ENCODE assay signal across 33 cellular contexts in genomic region chr2:238471-239268, GRCh38. TPM values are rescaled to one million over a fixed set of nuclear protein-coding genes. Genes with fewer than 3 reads are reported as not detected.
A peak's percentile ranks its signal among the peaks of the same experiment; 100 is the strongest.
DNase-seq lines count a peak whose midpoint lies in the region; ATAC-seq and TF ChIP-seq lines count a peak whose summit lies in the region.
"Had no signal": no experiment of that assay in that cellular context is flagged by ENCODE, and none has a peak within 500 bp of the region (broad histone marks: within the 10 kb centered on the region; RNA-seq: fewer than 3 reads in every experiment).

No MANE protein-coding gene starts in this region.

- peaks cover 3% of the 10 kb centered on the region for H3K9me3 Mint-ChIP-seq in stimulated activated effector memory CD8-positive, alpha-beta T cell treated with anti-CD3 and anti-CD28 coated beads, Interleukin-12 subunit alpha, Interleukin-12 subunit beta, amount 100 ng/mL, for 72 hours
- H3K9me3 Mint-ChIP-seq: activated naive CD4-positive, alpha-beta T cell treated with anti-CD3 and anti-CD28 coated beads, Interleukin-2, amount 50 U/mL, for 72 hours; activated T-helper 17 cell treated with anti-CD3 and anti-CD28 coated beads, Interleukin-2, amount 50 U/mL, for 72 hours had no signal

- H3K9ac ChIP-seq in BLaER1 treated with 17β-estradiol and CSF1 and Interleukin-3, amounts not matched to agents 10 nM and 100 nM: no peak overlapping the region; a peak in 1 of 22 replicates
- H3K9ac ChIP-seq in smooth muscle cell (ENCODE audit: low read depth): no peak overlapping the region
- H3K9ac ChIP-seq: neural progenitor cell had no signal

- H3K4me3 Mint-ChIP-seq in stimulated activated effector memory CD8-positive, alpha-beta T cell treated with anti-CD3 and anti-CD28 coated beads, Interleukin-12 subunit alpha, Interleukin-12 subunit beta, amount 100 ng/mL, for 72 hours: no peak overlapping the region
- H3K4me3 Mint-ChIP-seq: activated CD8-positive, alpha-beta T cell treated with anti-CD3 and anti-CD28 coated beads for 36 hours; activated T-helper 17 cell treated with anti-CD3 and anti-CD28 coated beads, Interleukin-2, amount 50 U/mL, for 72 hours; neural progenitor cell; stimulated activated naive B cell treated with anti-CD40 and anti-IgM and Interleukin-4, amounts not matched to agents 10 μg/mL and 1 μg/mL and 100 μg/mL, for 72 hours had no signal

- peak overlapping the region; percentile 30 for H3K27ac Mint-ChIP-seq in stimulated activated effector memory CD8-positive, alpha-beta T cell treated with anti-CD3 and anti-CD28 coated beads, Interleukin-12 subunit alpha, Interleukin-12 subunit beta, amount 100 ng/mL, for 72 hours
- H3K27ac Mint-ChIP-seq: activated CD8-positive, alpha-beta T cell treated with anti-CD3 and anti-CD28 coated beads for 36 hours; activated naive CD4-positive, alpha-beta T cell treated with anti-CD3 and anti-CD28 coated beads, Interleukin-2, amount 50 U/mL, for 72 hours; activated T-helper 17 cell treated with anti-CD3 and anti-CD28 coated beads, Interleukin-2, amount 50 U/mL, for 72 hours; neural progenitor cell; stimulated activated naive B cell treated with anti-CD40 and anti-IgM and Interleukin-4, amounts not matched to agents 10 μg/mL and 1 μg/mL and 100 μg/mL, for 72 hours had no signal

- no peak for TF ChIP-seq CTCF in adrenal gland (IDR thresholded peaks at IDR 0.05)
- TF ChIP-seq CTCF in smooth muscle cell (IDR thresholded peaks at IDR 0.05; ENCODE audit: borderline replicate concordance, insufficient read depth, poor library complexity, severe bottlenecking): no peak

- H3K27ac ChIP-seq in BLaER1 treated with 17β-estradiol and CSF1 and Interleukin-3, amounts not matched to agents 10 nM and 100 nM: peak overlapping the region in 1 of 11 experiments; percentile 0; a peak in 1 of 22 replicates
- H3K27ac ChIP-seq in caudate nucleus (ENCODE audit: low read depth, low read length) (peak overlapping the region; percentile 72), layer of hippocampus (ENCODE audit: low read depth, low read length) (peak overlapping the region; percentile 82), adrenal gland (peak overlapping the region in 1 of 5 donors; percentile 1), smooth muscle cell (ENCODE audit: low read depth) (no peak overlapping the region)
- H3K27ac ChIP-seq: cardiac muscle cell, esophagus squamous epithelium, foreskin keratinocyte, heart right ventricle, neural progenitor cell, pancreas, PC-9, suprapubic skin, uterus had no signal

- H3F3A ChIP-seq in smooth muscle cell (ENCODE audit: low read depth): peaks cover 5% of the 10 kb centered on the region

- no peak overlapping the region for H2AFZ ChIP-seq in smooth muscle cell (ENCODE audit: low read depth)
- H2AFZ ChIP-seq: neural progenitor cell, PC-9 had no signal

- no peaks in the 10 kb centered on the region for H4K20me1 ChIP-seq in BLaER1 treated with 17β-estradiol and CSF1 and Interleukin-3, amounts not matched to agents 10 nM and 100 nM
- no peaks in the 10 kb centered on the region for H4K20me1 ChIP-seq in smooth muscle cell (ENCODE audit: low read depth)

- peaks cover 0 to 22% (median 16%) of the 10 kb centered on the region in 10 experiments; a peak in 12 of 20 replicates for H3K4me1 ChIP-seq in BLaER1 treated with 17β-estradiol and CSF1 and Interleukin-3, amounts not matched to agents 10 nM and 100 nM
- H3K4me1 ChIP-seq in adrenal gland (replicated peaks in 1 of 2): peaks cover 4 to 14% of the 10 kb centered on the region in 2 donors
- no peaks in the 10 kb centered on the region for H3K4me1 ChIP-seq in smooth muscle cell (ENCODE audit: low read depth)
- H3K4me1 ChIP-seq: BE2C, esophagus squamous epithelium, foreskin keratinocyte, heart right ventricle, pancreas, suprapubic skin, uterus had no signal

- no peak overlapping the region for H3K4me3 ChIP-seq in BLaER1 treated with 17β-estradiol and CSF1 and Interleukin-3, amounts not matched to agents 10 nM and 100 nM
- no peak overlapping the region for H3K4me3 ChIP-seq in adrenal gland
- no peak overlapping the region for H3K4me3 ChIP-seq in smooth muscle cell
- H3K4me3 ChIP-seq: cardiac muscle cell, esophagus squamous epithelium, heart right ventricle, lung, neural progenitor cell, pancreas, PC-9, suprapubic skin, uterus had no signal

- H3K36me3 Mint-ChIP-seq in stimulated activated effector memory CD8-positive, alpha-beta T cell treated with anti-CD3 and anti-CD28 coated beads, Interleukin-12 subunit alpha, Interleukin-12 subunit beta, amount 100 ng/mL, for 72 hours: peaks cover 13% of the 10 kb centered on the region

- TF ChIP-seq POLR2A in adrenal gland (IDR thresholded peaks at IDR 0.05): no peak

- H3K4me2 ChIP-seq in BLaER1 treated with 17β-estradiol and CSF1 and Interleukin-3, amounts not matched to agents 10 nM and 100 nM: peak overlapping the region in 8 of 11 experiments; percentile 3 to 51 (median 25); a peak in 12 of 22 replicates
- no peak overlapping the region for H3K4me2 ChIP-seq in smooth muscle cell
- H3K4me2 ChIP-seq: neural progenitor cell, PC-9 had no signal

- no peaks in the 10 kb centered on the region for H3K27me3 ChIP-seq in BLaER1 treated with 17β-estradiol and CSF1 and Interleukin-3, amounts not matched to agents 10 nM and 100 nM
- H3K27me3 ChIP-seq in layer of hippocampus (ENCODE audit: control insufficient read depth, insufficient read depth, low read length): no peaks in the 10 kb centered on the region
- H3K27me3 ChIP-seq in adrenal gland: no peaks in the 10 kb centered on the region
- no peaks in the 10 kb centered on the region for H3K27me3 ChIP-seq in smooth muscle cell (ENCODE audit: low read depth)
- H3K27me3 ChIP-seq: BE2C, cardiac muscle cell, esophagus squamous epithelium, foreskin keratinocyte, heart right ventricle, neural progenitor cell, pancreas, suprapubic skin, uterus had no signal

- ATAC-seq in stimulated activated effector memory CD8-positive, alpha-beta T cell treated with anti-CD3 and anti-CD28 coated beads, Interleukin-12 subunit alpha, Interleukin-12 subunit beta, amount 100 ng/mL, for 72 hours: no peak
- ATAC-seq in HG03432 (IDR thresholded peaks at IDR 0.05; ENCODE audit: unreplicated experiment): no peak
- ATAC-seq: activated CD8-positive, alpha-beta T cell treated with anti-CD3 and anti-CD28 coated beads for 36 hours; activated naive CD4-positive, alpha-beta T cell treated with anti-CD3 and anti-CD28 coated beads, Interleukin-2, amount 50 U/mL, for 72 hours; activated T-helper 17 cell treated with anti-CD3 and anti-CD28 coated beads, Interleukin-2, amount 50 U/mL, for 72 hours; foreskin keratinocyte; heart right ventricle; HepG2; pancreas; stimulated activated naive B cell treated with anti-CD40 and anti-IgM and Interleukin-4, amounts not matched to agents 10 μg/mL and 1 μg/mL and 100 μg/mL, for 72 hours had no signal

- H3K9me3 ChIP-seq in BLaER1 treated with 17β-estradiol and CSF1 and Interleukin-3, amounts not matched to agents 10 nM and 100 nM (replicated peaks in 1 of 11): peaks cover 13 to 26% (median 14%) of the 10 kb centered on the region in 11 experiments
- H3K9me3 ChIP-seq in adrenal gland (replicated peaks in 1 of 3) (no peaks in the 10 kb centered on the region), smooth muscle cell (replicated peaks; ENCODE audit: low read depth) (no peaks in the 10 kb centered on the region)
- H3K9me3 ChIP-seq: BE2C, esophagus squamous epithelium, uterus had no signal

- no peaks in the 10 kb centered on the region for H3K79me2 ChIP-seq in smooth muscle cell (ENCODE audit: low read depth)

- WGBS in adrenal gland, 4 donors: 75 to 82% (median 80%) methylated on average over 9 of the region's 9 CpGs
- 71% methylated on average over 9 of the region's 9 CpGs for WGBS in smooth muscle cell (ENCODE audit: low lambda C conversion rate)

- DNase-seq in caudate nucleus (lab: John Stamatoyannopoulos, UW) (peak in 1 of 61 donors; percentile 2), SK-N-DZ (ENCODE audit: low spot score) (no peak), adrenal gland (no peak), smooth muscle cell (lab: John Stamatoyannopoulos, UW; ENCODE audit: unreplicated experiment) (no peak)
- no peak for DNase-seq in stimulated activated effector memory CD8-positive, alpha-beta T cell treated with anti-CD3 and anti-CD28 coated beads, Interleukin-12 subunit alpha, Interleukin-12 subunit beta, amount 100 ng/mL, for 72 hours (ENCODE audit: low spot score in 2 of 2)
- DNase-seq: activated CD8-positive, alpha-beta memory T cell treated with anti-CD3 and anti-CD28 coated beads, Interleukin-2, amount 50 U/mL, for 48 hours; activated CD8-positive, alpha-beta T cell treated with anti-CD3 and anti-CD28 coated beads for 36 hours; BE2C; DMS153; esophagus squamous epithelium; foreskin keratinocyte; H7; heart right ventricle; Karpas-422; kidney glomerular epithelial cell; NCI-H2029; NCI-H524; pancreas; PC-9; stimulated activated naive B cell treated with anti-CD40 and anti-IgM and Interleukin-4, amounts not matched to agents 10 μg/mL and 1 μg/mL and 100 μg/mL, for 72 hours; uterus had no signal

- H3K36me3 ChIP-seq in BLaER1 treated with 17β-estradiol and CSF1 and Interleukin-3, amounts not matched to agents 10 nM and 100 nM: peaks cover 22 to 83% (median 60%) of the 10 kb centered on the region in 11 experiments
- H3K36me3 ChIP-seq in adrenal gland (replicated peaks in 1 of 2): peaks cover 0 to 6% of the 10 kb centered on the region in 2 donors
- H3K36me3 ChIP-seq in smooth muscle cell (ENCODE audit: low read depth): peaks cover 16% of the 10 kb centered on the region
- H3K36me3 ChIP-seq: BE2C, cardiac muscle cell, neural progenitor cell, uterus had no signal

- intact Hi-C loops in adrenal gland (cut with DNase I): no loop called here

- H3K4me1 Mint-ChIP-seq in stimulated activated effector memory CD8-positive, alpha-beta T cell treated with anti-CD3 and anti-CD28 coated beads, Interleukin-12 subunit alpha, Interleukin-12 subunit beta, amount 100 ng/mL, for 72 hours: peaks cover 13% of the 10 kb centered on the region
- H3K4me1 Mint-ChIP-seq: activated T-helper 17 cell treated with anti-CD3 and anti-CD28 coated beads, Interleukin-2, amount 50 U/mL, for 72 hours; stimulated activated naive B cell treated with anti-CD40 and anti-IgM and Interleukin-4, amounts not matched to agents 10 μg/mL and 1 μg/mL and 100 μg/mL, for 72 hours had no signal

RNA-seq across cellular contexts. Expression of gene SH3YL1, which starts 25.2 kb away (rescaled TPM):
- 34.6 and 43.7 TPM in 2 replicates for polyA plus RNA-seq in SK-N-DZ (2014; cell fraction: cytosol; rRNA removed)
- 88.9 and 108 TPM in 2 replicates for polyA plus RNA-seq in SK-N-DZ (2014; cell fraction: nucleus; rRNA removed)
- 100 to 1,000 TPM in 1 of 8 donors, 10 to 100 TPM in 7; 43.6 to 106 (median 92.6) TPM for total RNA-seq in adrenal gland
- 100 to 1,000 TPM in 1 of 3 donors, 10 to 100 TPM in 2; 70.9 to 108 (median 81.0) TPM for polyA plus RNA-seq in adrenal gland
- total RNA-seq in smooth muscle cell: 30.2 and 42.8 TPM in 2 replicates
- 12.1 and 17.1 TPM in 2 replicates for polyA plus RNA-seq in smooth muscle cell

RNA-seq across cellular contexts. Expression of gene ACP1, which starts 26.1 kb away (rescaled TPM):
- 253 and 264 TPM in 2 replicates for polyA plus RNA-seq in SK-N-DZ (2014; cell fraction: cytosol; rRNA removed)
- 161 and 197 TPM in 2 replicates for polyA plus RNA-seq in SK-N-DZ (2014; cell fraction: nucleus; rRNA removed)
- 100 to 1,000 TPM; 133 to 303 (median 161) TPM for total RNA-seq in adrenal gland
- 100 to 1,000 TPM in 1 of 3 donors, 10 to 100 TPM in 2; 59.5 to 314 (median 81.0) TPM for polyA plus RNA-seq in adrenal gland
- total RNA-seq in smooth muscle cell: 168 and 182 TPM in 2 replicates
- polyA plus RNA-seq in smooth muscle cell: 168 and 191 TPM in 2 replicates

RNA-seq across cellular contexts. Expression of gene ALKAL2, which starts 49.2 kb away (rescaled TPM):
- polyA plus RNA-seq in SK-N-DZ (2014; cell fraction: cytosol; rRNA removed): 0.63 TPM in 1 of 2 replicates, not detected in the other
- polyA plus RNA-seq in SK-N-DZ (2014; cell fraction: nucleus; rRNA removed): not detected in 2 replicates
- 100 to 1,000 TPM in 6 of 8 donors, 10 to 100 TPM in 2; 59.0 to 316 (median 151) TPM for total RNA-seq in adrenal gland
- 100 to 1,000 TPM in 2 of 3 donors, 10 to 100 TPM in 1; 78.8 to 146 (median 136) TPM for polyA plus RNA-seq in adrenal gland
- total RNA-seq in smooth muscle cell: 0.67 TPM in 1 of 2 replicates, not detected in the other
- polyA plus RNA-seq in smooth muscle cell: 0.58 and 1.7 TPM in 2 replicates
- total RNA-seq: activated CD8-positive, alpha-beta T cell treated with anti-CD3 and anti-CD28 coated beads for 36 hours; activated T-helper 17 cell treated with anti-CD3 and anti-CD28 coated beads, Interleukin-2, amount 50 U/mL, for 72 hours; dermis microvascular lymphatic vessel endothelial cell; foreskin keratinocyte; PC-9; skeletal muscle tissue had no signal
- polyA plus RNA-seq: foreskin keratinocyte had no signal

Comparison
In these comparisons a context has a peak if more than half of its experiments do, and no peak if none do; other contexts are left out.
1. RNA of gene ALKAL2, which starts 49.2 kb away (total RNA-seq): 59.0 to 316 TPM in adrenal gland; 0.67 TPM in smooth muscle cell; every median in the first group is over 10 times any median in the second.